Comparison of ENCODE assay signal across 20 cellular contexts in the genomic region with DNA sequence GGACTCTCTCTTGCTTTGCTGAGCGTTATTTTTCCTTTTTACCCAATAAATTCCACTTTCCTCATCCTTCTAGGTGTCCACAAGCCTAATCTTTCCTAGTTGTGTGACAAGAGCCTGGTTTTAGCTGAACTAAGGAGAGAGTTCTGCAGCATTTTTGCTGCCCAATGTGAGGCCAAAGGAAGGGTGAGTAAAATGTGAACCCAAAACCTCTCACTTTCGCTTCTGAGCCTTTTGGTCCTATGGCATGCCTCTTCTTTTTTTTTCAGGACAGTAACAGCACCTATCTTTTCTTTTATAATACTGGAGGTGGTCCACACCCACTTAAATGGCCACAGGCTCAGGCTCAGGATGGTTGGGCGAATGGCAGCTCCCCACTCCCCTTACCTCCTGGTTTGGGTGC.
"Had no signal": no experiment of that assay in that cellular context is flagged by ENCODE, and none has a peak within 500 bp of the region (broad histone marks: within the 10 kb centered on the region; RNA-seq: fewer than 3 reads in every experiment).

No MANE protein-coding gene starts in this region.

- DNase-seq: effector memory CD8-positive, alpha-beta T cell; esophagus squamous epithelium; foreskin fibroblast; glutamatergic neuron; islet precursor cell; left lung; lower lobe of right lung; psoas muscle; retina; right lobe of liver; stimulated activated CD4-positive, alpha-beta T cell treated with anti-CD3 and anti-CD28 coated beads, Interleukin-4, amount 100 ng/mL, for 1 hour; stimulated activated naive B cell treated with anti-CD40 and anti-IgM and Interleukin-4, amounts not matched to agents 10 μg/mL and 1 μg/mL and 100 μg/mL, for 72 hours; stimulated activated naive CD8-positive, alpha-beta T cell treated with anti-CD3 and anti-CD28 coated beads, Interleukin-15, amount 100 ng/mL, for 72 hours; substantia nigra; transverse colon had no signal

- H3K27me3 ChIP-seq: esophagus squamous epithelium, gastroesophageal sphincter, left lung, right lobe of liver, transverse colon had no signal

- ATAC-seq: effector memory CD8-positive, alpha-beta T cell; gastroesophageal sphincter; left lung; lower lobe of right lung; psoas muscle; stimulated activated naive B cell treated with anti-CD40 and anti-IgM and Interleukin-4, amounts not matched to agents 10 μg/mL and 1 μg/mL and 100 μg/mL, for 72 hours; stimulated activated naive CD8-positive, alpha-beta T cell treated with anti-CD3 and anti-CD28 coated beads, Interleukin-15, amount 100 ng/mL, for 72 hours had no signal

- H3K27ac ChIP-seq: epithelial cell of prostate, esophagus squamous epithelium, gastroesophageal sphincter, left lung, lower lobe of right lung, psoas muscle, right lobe of liver, thoracic aorta, transverse colon had no signal

- FAIRE-seq: colon, urothelium cell line had no signal

- H3K4me3 ChIP-seq: esophagus squamous epithelium, gastroesophageal sphincter, left lung, lower lobe of right lung, psoas muscle, right lobe of liver, thoracic aorta, transverse colon had no signal

- H3K4me1 ChIP-seq: esophagus squamous epithelium, gastroesophageal sphincter, left lung, lower lobe of right lung, psoas muscle, right lobe of liver, transverse colon had no signal
